ENCODE assay signal across 14 cellular contexts in the genomic region with DNA sequence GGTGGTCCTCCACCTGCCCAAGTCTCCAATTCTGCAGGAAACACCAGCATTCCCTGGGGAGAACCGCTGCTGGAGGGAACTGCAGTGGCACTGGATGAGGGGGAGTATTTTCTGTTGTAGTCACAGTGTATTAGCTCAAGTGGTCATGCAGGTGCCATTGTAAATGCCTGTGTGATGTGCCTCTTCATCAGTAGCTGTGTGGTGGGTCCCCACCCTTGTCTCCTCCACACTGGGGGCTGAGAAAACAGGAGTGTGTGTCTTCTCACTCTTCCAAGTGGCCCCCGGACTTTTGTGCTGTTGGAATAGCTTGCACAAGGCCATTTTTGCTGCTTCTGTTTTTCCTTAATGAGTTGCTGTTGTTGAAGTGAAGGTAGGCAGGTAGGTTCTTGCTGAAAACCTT. TPM values are rescaled to one million over a fixed set of nuclear protein-coding genes. Genes with fewer than 3 reads are reported as not detected.
DNase-seq lines count a peak whose midpoint lies in the region; ATAC-seq and TF ChIP-seq lines count a peak whose summit lies in the region.
"Had no signal": no experiment of that assay in that cellular context is flagged by ENCODE, and none has a peak within 500 bp of the region (broad histone marks: within the 10 kb centered on the region; RNA-seq: fewer than 3 reads in every experiment).

No MANE protein-coding gene starts in this region.

- no peaks in the 10 kb centered on the region for H3K27me3 Mint-ChIP-seq in CD4-positive, CD25-positive, alpha-beta regulatory T cell
- no peaks in the 10 kb centered on the region for H3K27me3 Mint-ChIP-seq in activated T-helper 17 cell treated with anti-CD3 and anti-CD28 coated beads, Interleukin-2, amount 50 U/mL, for 72 hours
- no peaks in the 10 kb centered on the region for H3K27me3 Mint-ChIP-seq in naive thymus-derived CD4-positive, alpha-beta T cell

- no peak for TF ChIP-seq CTCF in DND-41 (IDR thresholded peaks at IDR 0.05; ENCODE audit: borderline replicate concordance, extremely low read depth, low read length, poor library complexity, severe bottlenecking)

- no peak overlapping the region; the same call in 1 of the 2 replicates for H3K4me2 ChIP-seq in DND-41 (ENCODE audit: insufficient read depth, low read length)

- H3K9me3 ChIP-seq in CD4-positive, CD25-positive, alpha-beta regulatory T cell (ENCODE audit: control insufficient read depth in 2 of 2, low read length in 2 of 2) = no peaks in the 10 kb centered on the region
- H3K9me3 ChIP-seq in DND-41 (ENCODE audit: insufficient read depth, low read length, severe bottlenecking) = no peaks in the 10 kb centered on the region
- H3K9me3 ChIP-seq in naive thymus-derived CD4-positive, alpha-beta T cell (ENCODE audit: control insufficient read depth in 2 of 3, low read length in 3 of 3) = no peaks in the 10 kb centered on the region
- H3K9me3 ChIP-seq: gastroesophageal sphincter had no signal

- H3K4me3 ChIP-seq in CD4-positive, CD25-positive, alpha-beta regulatory T cell (ENCODE audit: low read depth, low read length) = peak overlapping the region; percentile 96
- no peak overlapping the region for H3K4me3 ChIP-seq in DND-41 (ENCODE audit: low read depth in 1 of 2, low read length in 2 of 2)
- peak overlapping the region; percentile 49 for H3K4me3 ChIP-seq in naive thymus-derived CD4-positive, alpha-beta T cell (ENCODE audit: low read length)
- H3K4me3 ChIP-seq: gastroesophageal sphincter had no signal

- CTCF ChIA-PET in naive thymus-derived CD4-positive, alpha-beta T cell (lab: Charles Lee) = interaction anchor here (0.8 to 1.1 kb wide), 4 partner anchors 24 to 177 kb away, joined by 3 to 4 read pairs (median 3); no protein-coding TSS in a partner anchor

- POLR2A ChIA-PET in naive thymus-derived CD4-positive, alpha-beta T cell (lab: Charles Lee) = interaction anchor here (1.0 to 5.9 kb wide), 11 partner anchors 7 to 407 kb away, joined by 3 to 41 read pairs (median 7); a partner anchor contains a TSS

- no peak overlapping the region for H2AFZ ChIP-seq in DND-41 (ENCODE audit: low read depth, low read length)

- no peak for ATAC-seq in CD4-positive, CD25-positive, alpha-beta regulatory T cell (ENCODE audit: low read depth in 2 of 2)
- no peak for ATAC-seq in DND-41 (ENCODE audit: insufficient read depth, low read depth)
- ATAC-seq in activated T-helper 17 cell treated with anti-CD3 and anti-CD28 coated beads, Interleukin-2, amount 50 U/mL, for 72 hours (replicated peaks) = no peak
- no peak for ATAC-seq in naive thymus-derived CD4-positive, alpha-beta T cell
- ATAC-seq: gastroesophageal sphincter had no signal

- DNase-seq in CD4-positive, CD25-positive, alpha-beta regulatory T cell = no peak
- DNase-seq in DND-41 = no peak
- DNase-seq in naive thymus-derived CD4-positive, alpha-beta T cell = no peak
- DNase-seq in mesenteric fat pad (ENCODE audit: low spot score) = no peak
- no peak for DNase-seq in kidney glomerular epithelial cell (lab: John Stamatoyannopoulos, UW)
- DNase-seq in SW480 (ENCODE audit: low spot score) = no peak
- DNase-seq: amygdala; H7; mesendoderm; NCI-H1092; NK-92 treated with Interleukin-12 subunit alpha and Interleukin-12 subunit beta, amount 100 ng/mL, for 24 hours; occipital lobe had no signal

- peaks cover 47% of the 10 kb centered on the region for H3K36me3 Mint-ChIP-seq in CD4-positive, CD25-positive, alpha-beta regulatory T cell
- H3K36me3 Mint-ChIP-seq in activated T-helper 17 cell treated with anti-CD3 and anti-CD28 coated beads, Interleukin-2, amount 50 U/mL, for 72 hours (ENCODE audit: low read depth) = peaks cover 99% of the 10 kb centered on the region
- H3K36me3 Mint-ChIP-seq in naive thymus-derived CD4-positive, alpha-beta T cell = peaks cover 8 to 68% (median 37%) of the 10 kb centered on the region in 5 donors

- H3K9ac ChIP-seq in DND-41 (ENCODE audit: low read depth, low read length) = no peak overlapping the region

- peaks cover 20% of the 10 kb centered on the region for H3K36me3 ChIP-seq in CD4-positive, CD25-positive, alpha-beta regulatory T cell (ENCODE audit: control insufficient read depth, insufficient read depth, low read length)
- peaks cover 25% of the 10 kb centered on the region for H3K36me3 ChIP-seq in DND-41 (ENCODE audit: insufficient read depth, low read length)
- peaks cover 0 to 6% (median 5%) of the 10 kb centered on the region in 3 experiments for H3K36me3 ChIP-seq in naive thymus-derived CD4-positive, alpha-beta T cell (ENCODE audit: control insufficient read depth in 2 of 3, insufficient read depth in 3 of 3, low read length in 3 of 3)
- H3K36me3 ChIP-seq: gastroesophageal sphincter had no signal

- peaks cover 60% of the 10 kb centered on the region; the same call in 1 of the 2 replicates for H4K20me1 ChIP-seq in DND-41 (ENCODE audit: insufficient read depth, low read length)

- peaks cover 100% of the 10 kb centered on the region for H3K79me2 ChIP-seq in DND-41 (ENCODE audit: insufficient read depth, low read length)

- H3K4me1 Mint-ChIP-seq in CD4-positive, CD25-positive, alpha-beta regulatory T cell = peaks cover 66 to 100% (median 83%) of the 10 kb centered on the region in 4 donors
- peaks cover 69% of the 10 kb centered on the region for H3K4me1 Mint-ChIP-seq in activated T-helper 17 cell treated with anti-CD3 and anti-CD28 coated beads, Interleukin-2, amount 50 U/mL, for 72 hours
- H3K4me1 Mint-ChIP-seq in naive thymus-derived CD4-positive, alpha-beta T cell = peaks cover 63 to 100% (median 96%) of the 10 kb centered on the region in 7 donors

- H3K27ac Mint-ChIP-seq in CD4-positive, CD25-positive, alpha-beta regulatory T cell = peak overlapping the region; percentile 85 to 99 (median 94)
- peak overlapping the region; percentile 95 for H3K27ac Mint-ChIP-seq in activated T-helper 17 cell treated with anti-CD3 and anti-CD28 coated beads, Interleukin-2, amount 50 U/mL, for 72 hours
- H3K27ac Mint-ChIP-seq in naive thymus-derived CD4-positive, alpha-beta T cell = peak overlapping the region; percentile 80 to 99 (median 95)

- H3K27ac ChIP-seq in CD4-positive, CD25-positive, alpha-beta regulatory T cell (ENCODE audit: insufficient read depth, low read length, poor library complexity, severe bottlenecking) = peak overlapping the region; percentile 72
- peak overlapping the region; percentile 64 for H3K27ac ChIP-seq in DND-41 (ENCODE audit: low read length)
- peak overlapping the region; percentile 81 for H3K27ac ChIP-seq in naive thymus-derived CD4-positive, alpha-beta T cell (ENCODE audit: low read depth, low read length)
- H3K27ac ChIP-seq: gastroesophageal sphincter had no signal

- no peaks in the 10 kb centered on the region for H3K9me3 Mint-ChIP-seq in CD4-positive, CD25-positive, alpha-beta regulatory T cell
- H3K9me3 Mint-ChIP-seq in activated T-helper 17 cell treated with anti-CD3 and anti-CD28 coated beads, Interleukin-2, amount 50 U/mL, for 72 hours = no peaks in the 10 kb centered on the region
- H3K9me3 Mint-ChIP-seq in naive thymus-derived CD4-positive, alpha-beta T cell = peaks cover 0 to 5% (median 0%) of the 10 kb centered on the region in 11 donors

- peak overlapping the region; percentile 69 to 88 (median 75) for H3K4me3 Mint-ChIP-seq in CD4-positive, CD25-positive, alpha-beta regulatory T cell
- H3K4me3 Mint-ChIP-seq in activated T-helper 17 cell treated with anti-CD3 and anti-CD28 coated beads, Interleukin-2, amount 50 U/mL, for 72 hours = peak overlapping the region; percentile 98
- peak overlapping the region; percentile 53 to 99 (median 80) for H3K4me3 Mint-ChIP-seq in naive thymus-derived CD4-positive, alpha-beta T cell

- intact Hi-C loops in naive thymus-derived CD4-positive, alpha-beta T cell (cut with micrococcal nuclease) = loop anchor here in 1 of 2 donors (5.0 to 10.0 kb wide), 2 partner anchors 104 to 419 kb away; a partner anchor contains a TSS

- H3K4me1 ChIP-seq in CD4-positive, CD25-positive, alpha-beta regulatory T cell (ENCODE audit: control insufficient read depth, insufficient read depth, low read length, poor library complexity, severe bottlenecking) = peaks cover 99% of the 10 kb centered on the region
- peaks cover 38% of the 10 kb centered on the region for H3K4me1 ChIP-seq in DND-41 (ENCODE audit: insufficient read depth, low read length)
- H3K4me1 ChIP-seq in naive thymus-derived CD4-positive, alpha-beta T cell (ENCODE audit: control insufficient read depth in 2 of 2, insufficient read depth in 2 of 2, low read length in 2 of 2) = peaks cover 94 to 97% of the 10 kb centered on the region in 2 donors

- no peaks in the 10 kb centered on the region for H3K27me3 ChIP-seq in CD4-positive, CD25-positive, alpha-beta regulatory T cell (ENCODE audit: control insufficient read depth, insufficient read depth, low read length)
- no peaks in the 10 kb centered on the region for H3K27me3 ChIP-seq in DND-41 (ENCODE audit: insufficient read depth, low read length, poor library complexity)
- no peaks in the 10 kb centered on the region for H3K27me3 ChIP-seq in naive thymus-derived CD4-positive, alpha-beta T cell (ENCODE audit: control insufficient read depth in 2 of 2, insufficient read depth in 2 of 2, low read length in 2 of 2)
- H3K27me3 ChIP-seq: gastroesophageal sphincter had no signal

RNA-seq across cellular contexts. Expression of a gene that starts 8.7 kb away (rescaled TPM):
- 167 TPM for total RNA-seq in CD4-positive, CD25-positive, alpha-beta regulatory T cell
- polyA plus RNA-seq in CD4-positive, CD25-positive, alpha-beta regulatory T cell = 10 to 100 TPM; 44.8 to 62.3 (median 58.6) TPM
- total RNA-seq in activated T-helper 17 cell treated with anti-CD3 and anti-CD28 coated beads, Interleukin-2, amount 50 U/mL, for 72 hours = 10 to 100 TPM; 75.4 to 85.4 TPM
- 100 to 1,000 TPM in 4 of 5 experiments, 10 to 100 TPM in 1; 75.3 to 134 (median 109) TPM for total RNA-seq in naive thymus-derived CD4-positive, alpha-beta T cell
- polyA plus RNA-seq in naive thymus-derived CD4-positive, alpha-beta T cell = 10 to 100 TPM; 30.8 to 73.0 TPM
- total RNA-seq in mesenteric fat pad = 39.7 TPM

Comparison
In these comparisons a context has a peak if more than half of its experiments do, and no peak if none do; other contexts are left out.
1. H3K4me3 ChIP-seq: peak in CD4-positive, CD25-positive, alpha-beta regulatory T cell (single experiment) and naive thymus-derived CD4-positive, alpha-beta T cell (single experiment); none in DND-41 (0 of 2).
2. Peak in every context shown above with its lines, with median percentiles within 50 percentile points of each other: H3K27ac ChIP-seq, H3K27ac Mint-ChIP-seq and H3K4me3 Mint-ChIP-seq.